ENCODE assay signal across 9 cellular contexts in the genomic region with DNA sequence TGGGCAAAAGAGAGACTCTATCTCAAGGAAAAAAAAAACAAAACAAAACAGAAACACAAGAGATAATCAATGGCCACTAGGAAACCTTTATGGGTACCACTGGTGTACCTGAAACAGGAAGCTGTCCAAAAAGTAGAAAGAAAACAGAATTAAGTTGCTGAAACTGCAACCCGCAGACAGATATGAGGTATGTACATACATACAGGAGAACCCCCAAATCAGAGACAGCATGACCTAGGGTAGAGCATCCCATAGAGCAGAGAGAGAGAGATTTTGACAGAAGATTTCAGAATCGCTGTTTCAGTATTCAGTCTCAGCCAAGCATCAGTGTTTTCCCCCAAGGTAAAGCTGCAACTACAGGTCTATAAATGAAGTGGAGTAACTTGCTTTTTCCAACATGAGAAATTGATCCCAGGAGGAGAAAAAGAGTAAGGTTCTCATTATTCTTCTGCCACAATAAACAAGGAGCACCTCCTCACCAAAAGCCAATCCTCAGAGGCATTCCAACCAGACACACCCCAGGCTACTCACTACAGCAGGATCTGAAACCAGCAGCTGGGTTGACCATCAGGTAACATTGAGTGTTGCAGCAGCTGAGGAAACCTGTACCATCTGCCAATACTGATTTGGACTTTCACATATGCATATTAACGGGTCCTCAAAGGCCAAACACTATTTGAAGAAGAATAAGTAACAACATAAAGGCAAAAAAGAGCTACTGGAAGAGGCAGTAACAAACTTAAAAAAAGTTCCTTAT.
"Had no signal": no experiment of that assay in that cellular context is flagged by ENCODE, and none has a peak within 500 bp of the region (broad histone marks: within the 10 kb centered on the region; RNA-seq: fewer than 3 reads in every experiment).

No MANE protein-coding gene starts in this region.

- H3K4me3 Mint-ChIP-seq: GM23338, H9, HFFc6 had no signal

- H3K9ac ChIP-seq: GM23248 had no signal

- H3K36me3 ChIP-seq: HAP-1 had no signal

- H3K27ac ChIP-seq: GM23248 had no signal

- DNase-seq: GM23248, GOT3, H7, H9, HCEC 1CT, HFFc6 had no signal

- H3K9me3 ChIP-seq: HAP-1 had no signal

- H3K4me2 ChIP-seq: GM23338 had no signal

- H3K4me3 ChIP-seq: GM23248, GM23338, HAP-1 had no signal

- H3K4me1 ChIP-seq: HAP-1 had no signal

- H3K9me3 Mint-ChIP-seq: HFFc6 had no signal

- H3K27ac Mint-ChIP-seq: GM23338, H9, HFFc6 had no signal

- ATAC-seq: GM23338, HCT116 had no signal

- H2AFZ ChIP-seq: GM23248, GM23338 had no signal

- H3K4me1 Mint-ChIP-seq: GM23338, H9 had no signal
